Comparison of ENCODE assay signal across 1 cellular context in genomic region chr7:122304996-122305421, GRCh38.
TF ChIP-seq lines count a peak whose summit lies in the region.

No MANE protein-coding gene starts in this region.

TF ChIP-seq in WTC11, 78 proteins besides CTCF, POLR2A, EP300 and RAD21 (continued from another document):
- no peak for TF ChIP-seq STAT6 (CRISPR knock-in tag; conservative IDR thresholded peaks at IDR 0.05; ENCODE audit: low read depth)
- no peak for TF ChIP-seq TEAD4 (CRISPR knock-in tag; IDR thresholded peaks at IDR 0.05)
- no peak for TF ChIP-seq ELF4 (CRISPR knock-in tag; IDR thresholded peaks at IDR 0.05; ENCODE audit: low read depth)
- TF ChIP-seq GABPB1 (CRISPR knock-in tag; IDR thresholded peaks at IDR 0.05) = no peak
